6 cellular contexts compared by ENCODE assay signal in the genomic region with DNA sequence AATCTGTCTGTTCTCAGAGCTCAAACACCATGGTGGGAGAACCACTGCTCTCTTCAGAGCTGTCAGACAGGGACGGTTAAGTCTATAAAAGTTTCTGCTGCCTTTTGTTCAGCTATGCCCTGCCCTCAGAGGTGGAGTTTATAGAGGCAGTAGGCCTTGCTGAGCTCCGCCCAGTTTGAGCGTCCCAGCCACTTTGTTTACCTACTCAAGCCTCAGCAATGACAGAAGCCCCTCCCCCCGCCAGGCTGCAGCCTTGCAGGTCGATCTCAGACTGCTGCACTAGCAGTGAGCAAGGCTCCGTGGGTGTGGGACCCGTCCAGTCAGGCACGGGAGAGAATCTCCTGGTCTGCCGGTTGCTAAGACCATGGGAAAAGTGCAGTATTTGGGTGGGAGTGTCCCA. TPM values are rescaled to one million over a fixed set of nuclear protein-coding genes. Genes with fewer than 3 reads are reported as not detected.
"Had no signal": no experiment of that assay in that cellular context is flagged by ENCODE, and none has a peak within 500 bp of the region (broad histone marks: within the 10 kb centered on the region; RNA-seq: fewer than 3 reads in every experiment).

No MANE protein-coding gene starts in this region.

RNA-seq across cellular contexts. Expression of a gene that starts 32.0 kb away (rescaled TPM):
- total RNA-seq: activated CD4-positive, alpha-beta memory T cell treated with anti-CD3 and anti-CD28 coated beads, Interleukin-2, amount 10 ng/mL, durations not matched to agents 7 days and 5 days; activated CD4-positive, alpha-beta T cell treated with anti-CD3 and anti-CD28 coated beads, Interleukin-2, amount 10 ng/mL, durations not matched to agents 7 days and 5 days; activated naive CD4-positive, alpha-beta T cell treated with anti-CD3 and anti-CD28 coated beads, Interleukin-2, amount 50 U/mL, for 72 hours; activated naive CD8-positive, alpha-beta T cell treated with anti-CD3 and anti-CD28 coated beads, Interleukin-2, amount 10 ng/mL, durations not matched to agents 7 days and 5 days; foreskin keratinocyte; T-helper 1 cell treated with Interleukin-12 subunit alpha and Interleukin-12 subunit beta and Interleukin-4 antibody, amounts not matched to agents 30 ng/mL and 1 ng/mL, for 36 hours had no signal
